In genomic region chr11:75349540-75350116, GRCh38 we compare ENCODE assay signal across 8 cellular contexts. TPM values are rescaled to one million over a fixed set of nuclear protein-coding genes. Genes with fewer than 3 reads are reported as not detected.
DNase-seq lines count a peak whose midpoint lies in the region; TF ChIP-seq lines count a peak whose summit lies in the region.

No MANE protein-coding gene starts in this region.

- DNase-seq in A673 (ENCODE audit: low spot score): no peak
- DNase-seq in Kasumi-1 (lab: John Stamatoyannopoulos, UW): peak; percentile 16 to 25
- DNase-seq in coronary artery (ENCODE audit: low spot score): peak; percentile 71
- DNase-seq in NCI-H146 treated with DMSO at 0.1 percent for 48 hours (lab: John Stamatoyannopoulos, UW; ENCODE audit: unreplicated experiment): no peak
- DNase-seq in activated CD8-positive, alpha-beta memory T cell treated with anti-CD3 and anti-CD28 coated beads, Interleukin-2, amount 50 U/mL, for 48 hours: no peak
- no peak for DNase-seq in 8988T
- DNase-seq in GM19240 (ENCODE audit: insufficient read length, low spot score): no peak

- CTCF ChIA-PET in A673 (lab: Charles Lee): interaction anchor here (0.6 kb wide), 1 partner anchor 176 kb away, joined by 3 read pairs; the partner anchor contains the start of gene GDPD5

- TSS peak; percentile 22 for BruUV-seq in A673 (replicated peaks; lab: Mats Ljungman, UMichigan)

- H3K4me3 ChIP-seq in A673 (ENCODE audit: low read depth, low read length, poor library complexity, severe bottlenecking): peak overlapping the region; percentile 62
- peak overlapping the region; percentile 76 for H3K4me3 ChIP-seq in coronary artery
- H3K4me3 ChIP-seq in muscle layer of colon (ENCODE audit: low read depth in 1 of 2, low read length in 2 of 2): peak overlapping the region in 1 of 2 donors; percentile 96

- H3K27me3 ChIP-seq in A673 (replicated peaks; ENCODE audit: insufficient read depth, low read depth, low read length, poor library complexity) (no peaks in the 10 kb centered on the region), muscle layer of colon (ENCODE audit: control insufficient read depth in 1 of 2, insufficient read depth in 2 of 2, low read length in 2 of 2) (no peaks in the 10 kb centered on the region)

- H3K4me1 ChIP-seq in A673 (ENCODE audit: insufficient read depth, low read length, poor library complexity, severe bottlenecking): peaks cover 57% of the 10 kb centered on the region
- peaks cover 67% of the 10 kb centered on the region for H3K4me1 ChIP-seq in muscle layer of colon (ENCODE audit: insufficient read depth, low read length)

- no peak for TF ChIP-seq CTCF in A673 (conservative IDR thresholded peaks at IDR 0.05; ENCODE audit: low read depth, low read length)
- TF ChIP-seq CTCF in coronary artery (IDR thresholded peaks at IDR 0.05): no peak

- POLR2A ChIA-PET in A673 (lab: Charles Lee; ENCODE audit: low non-redundant PET): no interaction called here

- H3K9ac ChIP-seq in muscle layer of colon (ENCODE audit: low read length): peak overlapping the region; percentile 83

- H3K9me3 ChIP-seq in A673 (ENCODE audit: low read depth, low read length, poor library complexity, severe bottlenecking): no peaks in the 10 kb centered on the region
- H3K9me3 ChIP-seq in muscle layer of colon (ENCODE audit: low read length): no peaks in the 10 kb centered on the region

- intact Hi-C loops in A673 (cut with micrococcal nuclease; ENCODE audit: unreplicated experiment): no loop called here

- H3K36me3 ChIP-seq in A673 (ENCODE audit: insufficient read depth, low read length, poor library complexity, severe bottlenecking): no peaks in the 10 kb centered on the region
- H3K36me3 ChIP-seq in muscle layer of colon (ENCODE audit: insufficient read depth, low read length): no peaks in the 10 kb centered on the region

- peak overlapping the region; percentile 59 for H3K27ac ChIP-seq in A673 (ENCODE audit: low read depth, low read length, poor library complexity, severe bottlenecking)
- peak overlapping the region in 1 of 2 donors; percentile 85 for H3K27ac ChIP-seq in coronary artery
- peak overlapping the region; percentile 92 for H3K27ac ChIP-seq in muscle layer of colon (ENCODE audit: low read depth, low read length)

RNA-seq across cellular contexts. Expression of gene ARRB1, which starts 1.8 kb away (rescaled TPM):
- 37.8 and 62.0 TPM in 2 replicates for total RNA-seq in A673 (2021)

RNA-seq across cellular contexts. Expression of gene RPS3, which starts 49.7 kb away (rescaled TPM):
- total RNA-seq in A673 (2021): 2,875 and 2,961 TPM in 2 replicates

Comparison
In these comparisons a context has a peak if more than half of its experiments do, and no peak if none do; other contexts are left out.
1. DNase-seq: peak in Kasumi-1 (2 of 2) and coronary artery (single experiment); none in A673 (single experiment), NCI-H146 treated with DMSO at 0.1 percent for 48 hours (single experiment), activated CD8-positive, alpha-beta memory T cell treated with anti-CD3 and anti-CD28 coated beads, Interleukin-2, amount 50 U/mL, for 48 hours (single experiment), 8988T (single experiment) and GM19240 (single experiment).